8 cellular contexts compared by ENCODE assay signal in genomic region chr19:15836595-15837398, GRCh38. TPM values are rescaled to one million over a fixed set of nuclear protein-coding genes. Genes with fewer than 3 reads are reported as not detected.
A peak's percentile ranks its signal among the peaks of the same experiment; 100 is the strongest.
DNase-seq lines count a peak whose midpoint lies in the region; ATAC-seq and TF ChIP-seq lines count a peak whose summit lies in the region.

No MANE protein-coding gene starts in this region.

- H3K4me3 ChIP-seq in lung, result peak overlapping the region; percentile 76

- peak overlapping the region; percentile 86 for H3K4me3 Mint-ChIP-seq in activated CD4-positive, alpha-beta T cell treated with anti-CD3 and anti-CD28 coated beads, Interleukin-2, amount 10 ng/mL, durations not matched to agents 7 days and 5 days

- no peaks in the 10 kb centered on the region for H3K9me3 Mint-ChIP-seq in activated CD4-positive, alpha-beta T cell treated with anti-CD3 and anti-CD28 coated beads, Interleukin-2, amount 10 ng/mL, durations not matched to agents 7 days and 5 days

- H3K36me3 ChIP-seq in lung (ENCODE audit: control insufficient read depth in 2 of 2, insufficient read depth in 2 of 2, low read length in 2 of 2), result no peaks in the 10 kb centered on the region

- H3K27ac Mint-ChIP-seq in activated CD4-positive, alpha-beta T cell treated with anti-CD3 and anti-CD28 coated beads, Interleukin-2, amount 10 ng/mL, durations not matched to agents 7 days and 5 days, result peak overlapping the region; percentile 99

- peaks cover 33% of the 10 kb centered on the region for H3K4me1 Mint-ChIP-seq in activated CD4-positive, alpha-beta T cell treated with anti-CD3 and anti-CD28 coated beads, Interleukin-2, amount 10 ng/mL, durations not matched to agents 7 days and 5 days

- peaks cover 1% of the 10 kb centered on the region for H3K36me3 Mint-ChIP-seq in activated CD4-positive, alpha-beta T cell treated with anti-CD3 and anti-CD28 coated beads, Interleukin-2, amount 10 ng/mL, durations not matched to agents 7 days and 5 days (ENCODE audit: low read depth)

- no peaks in the 10 kb centered on the region for H3K9me3 ChIP-seq in lung (ENCODE audit: control insufficient read depth in 2 of 2, insufficient read depth in 1 of 2, low read length in 1 of 2)

- no peaks in the 10 kb centered on the region for H3K27me3 Mint-ChIP-seq in activated CD4-positive, alpha-beta T cell treated with anti-CD3 and anti-CD28 coated beads, Interleukin-2, amount 10 ng/mL, durations not matched to agents 7 days and 5 days

- 1% methylated on average over 45 to 49 of the region's 49 CpGs for WGBS in lung, 2 donors

- peaks cover 0 to 1% of the 10 kb centered on the region in 2 donors for H3K4me1 ChIP-seq in lung (ENCODE audit: control insufficient read depth in 2 of 2, insufficient read depth in 2 of 2, low read length in 2 of 2)

- ATAC-seq in GM19043 (IDR thresholded peaks at IDR 0.05; ENCODE audit: low read depth, unreplicated experiment) (peak; percentile 94), HG03354 (IDR thresholded peaks at IDR 0.05; ENCODE audit: poor library complexity, severe bottlenecking, unreplicated experiment) (peak; percentile 95), lung (ENCODE audit: insufficient read depth, low FRiP score) (peak; percentile 98)

- peak overlapping the region; percentile 93 to 99 for H3K27ac ChIP-seq in lung (ENCODE audit: low read depth in 1 of 2, low read length in 1 of 2)

- POLR2A ChIA-PET in activated CD4-positive, alpha-beta T cell treated with anti-CD3 and anti-CD28 coated beads, Interleukin-2, amount 10 ng/mL, durations not matched to agents 7 days and 5 days (lab: Charles Lee), result interaction anchor here (0.6 kb wide), 2 partner anchors 9 to 164 kb away, joined by 3 read pairs; no protein-coding TSS in a partner anchor

- no peak for TF ChIP-seq CTCF in lung (IDR thresholded peaks at IDR 0.05; ENCODE audit: control extremely low read depth, extremely low read depth)

- DNase-seq in Ammon's horn (ENCODE audit: low spot score), result peak; percentile 98
- DNase-seq in NCI-H748 (lab: John Stamatoyannopoulos, UW; ENCODE audit: unreplicated experiment), result peak; percentile 92
- DNase-seq in activated CD4-positive, alpha-beta T cell treated with anti-CD3 and anti-CD28 coated beads, Interleukin-2, amount 10 ng/mL, durations not matched to agents 7 days and 5 days, result peak; percentile 99
- DNase-seq in cortex of kidney (lab: John Stamatoyannopoulos, UW), result peak; percentile 75
- DNase-seq in lung (ENCODE audit: low spot score), result peak; percentile 97
- peak; percentile 92 to 93 for DNase-seq in stimulated activated CD8-positive, alpha-beta memory T cell treated with anti-CD3 and anti-CD28 coated beads, Interleukin-15, amount 100 ng/mL, for 48 hours (ENCODE audit: low read depth in 2 of 2)

- H3K27me3 ChIP-seq in lung (ENCODE audit: control insufficient read depth, insufficient read depth), result no peaks in the 10 kb centered on the region

- CTCF ChIA-PET in activated CD4-positive, alpha-beta T cell treated with anti-CD3 and anti-CD28 coated beads, Interleukin-2, amount 10 ng/mL, durations not matched to agents 7 days and 5 days (lab: Charles Lee), result no interaction called here

RNA-seq across cellular contexts. Expression of gene OR10H1, which starts 21.3 kb away (rescaled TPM):
- total RNA-seq in activated CD4-positive, alpha-beta T cell treated with anti-CD3 and anti-CD28 coated beads, Interleukin-2, amount 10 ng/mL, durations not matched to agents 7 days and 5 days, result not detected
- not detected for total RNA-seq in lung
- not detected for polyA plus RNA-seq in lung

RNA-seq across cellular contexts. Expression of gene OR10H5, which starts 49.3 kb away (rescaled TPM):
- not detected for total RNA-seq in activated CD4-positive, alpha-beta T cell treated with anti-CD3 and anti-CD28 coated beads, Interleukin-2, amount 10 ng/mL, durations not matched to agents 7 days and 5 days
- total RNA-seq in lung, result not detected
- polyA plus RNA-seq in lung, result not detected

Comparison
In these comparisons a context has a peak if more than half of its experiments do, and no peak if none do; other contexts are left out.
1. Peak in every context shown above with its lines: DNase-seq, ATAC-seq, H3K4me3 ChIP-seq and H3K27ac ChIP-seq.